12 cellular contexts compared by ENCODE assay signal in the genomic region with DNA sequence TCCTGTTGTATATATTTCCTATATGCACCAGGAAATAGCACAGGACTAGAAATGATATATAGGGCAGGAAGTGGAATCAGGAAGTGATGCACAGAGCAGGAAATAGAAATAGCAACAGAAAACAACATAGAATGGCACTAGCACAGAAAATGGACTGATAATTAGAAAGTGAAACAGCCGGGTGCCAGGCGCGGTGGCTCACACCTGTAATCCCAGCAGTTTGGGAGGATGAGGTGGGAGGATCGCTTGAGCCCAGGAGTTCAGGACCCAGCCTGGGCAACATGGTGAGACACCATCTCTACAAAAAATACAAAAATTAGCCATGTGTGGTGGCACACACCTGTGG. TPM values are rescaled to one million over a fixed set of nuclear protein-coding genes. Genes with fewer than 3 reads are reported as not detected.
DNase-seq lines count a peak whose midpoint lies in the region; ATAC-seq, FAIRE-seq and TF ChIP-seq lines count a peak whose summit lies in the region.
"Had no signal": no experiment of that assay in that cellular context is flagged by ENCODE, and none has a peak within 500 bp of the region (broad histone marks: within the 10 kb centered on the region; RNA-seq: fewer than 3 reads in every experiment).

No MANE protein-coding gene starts in this region.

- POLR2A ChIA-PET in CD8-positive, alpha-beta memory T cell (lab: Charles Lee): interaction anchor here (0.8 to 1.5 kb wide), 2 partner anchors 19 to 27 kb away, joined by 3 to 4 read pairs; no protein-coding TSS in a partner anchor
- POLR2A ChIA-PET in endothelial cell of umbilical vein (lab: Charles Lee): no interaction called here

- H2AFZ ChIP-seq in endothelial cell of umbilical vein (ENCODE audit: low read depth, low read length): no peak overlapping the region

- no peaks in the 10 kb centered on the region for H3K9me3 ChIP-seq in CD8-positive, alpha-beta memory T cell (ENCODE audit: low read length)
- H3K9me3 ChIP-seq in T-helper 17 cell (ENCODE audit: control insufficient read depth, low read length, poor library complexity, severe bottlenecking) (no peaks in the 10 kb centered on the region), endothelial cell of umbilical vein (replicated peaks; ENCODE audit: control insufficient read depth, insufficient read depth, low read length) (no peaks in the 10 kb centered on the region)
- H3K9me3 ChIP-seq: adrenal gland had no signal

- H3K36me3 ChIP-seq in CD8-positive, alpha-beta memory T cell (ENCODE audit: insufficient read depth, low read length): no peaks in the 10 kb centered on the region
- peaks cover 5 to 48% of the 10 kb centered on the region in 2 experiments for H3K36me3 ChIP-seq in endothelial cell of umbilical vein (ENCODE audit: control insufficient read depth in 2 of 2, extremely low read depth in 1 of 2, insufficient read depth in 2 of 2, low read length in 2 of 2)

- peak; percentile 24 for FAIRE-seq in endothelial cell of umbilical vein (lab: Jason Lieb, UNC)

- H3K9me3 Mint-ChIP-seq in CD8-positive, alpha-beta memory T cell: no peaks in the 10 kb centered on the region
- no peaks in the 10 kb centered on the region for H3K9me3 Mint-ChIP-seq in progenitor cell of endocrine pancreas (ENCODE audit: low read depth)
- no peaks in the 10 kb centered on the region for H3K9me3 Mint-ChIP-seq in chondrocyte (ENCODE audit: low read depth)
- H3K9me3 Mint-ChIP-seq: dendritic cell treated with granulocyte-macrophage colony-stimulating factor and Interleukin-4, amounts not matched to agents 40 ng/mL and 50 ng/mL, for 4 days had no signal

- peak overlapping the region; percentile 89 to 99 (median 96) for H3K27ac Mint-ChIP-seq in CD8-positive, alpha-beta memory T cell
- H3K27ac Mint-ChIP-seq in T-helper 17 cell: peak overlapping the region; percentile 99
- H3K27ac Mint-ChIP-seq in progenitor cell of endocrine pancreas: no peak overlapping the region
- no peak overlapping the region for H3K27ac Mint-ChIP-seq in chondrocyte (ENCODE audit: unreplicated experiment)
- H3K27ac Mint-ChIP-seq: dendritic cell treated with granulocyte-macrophage colony-stimulating factor and Interleukin-4, amounts not matched to agents 40 ng/mL and 50 ng/mL, for 4 days had no signal

- peaks cover 28% of the 10 kb centered on the region for H3K4me1 ChIP-seq in CD8-positive, alpha-beta memory T cell (ENCODE audit: insufficient read depth, low read length)
- H3K4me1 ChIP-seq in endothelial cell of umbilical vein (ENCODE audit: control insufficient read depth, extremely low read depth, insufficient read depth, low read length): peaks cover 15% of the 10 kb centered on the region

- ATAC-seq in T-helper 17 cell (peak; percentile 92), HG02642 (IDR thresholded peaks at IDR 0.05; ENCODE audit: poor library complexity, unreplicated experiment) (no peak), GM19324 (IDR thresholded peaks at IDR 0.05; ENCODE audit: low FRiP score, unreplicated experiment) (no peak)

- no peak overlapping the region for H3K4me2 ChIP-seq in endothelial cell of umbilical vein (ENCODE audit: insufficient read depth, low read length)

- H3K4me3 Mint-ChIP-seq in CD8-positive, alpha-beta memory T cell: peak overlapping the region; percentile 37 to 81 (median 55)
- H3K4me3 Mint-ChIP-seq in T-helper 17 cell: peak overlapping the region; percentile 52
- H3K4me3 Mint-ChIP-seq in progenitor cell of endocrine pancreas (ENCODE audit: low read depth): no peak overlapping the region
- no peak overlapping the region for H3K4me3 Mint-ChIP-seq in chondrocyte (ENCODE audit: unreplicated experiment)
- H3K4me3 Mint-ChIP-seq: dendritic cell treated with granulocyte-macrophage colony-stimulating factor and Interleukin-4, amounts not matched to agents 40 ng/mL and 50 ng/mL, for 4 days had no signal

- dilution Hi-C loops in endothelial cell of umbilical vein (cut with MboI; ENCODE audit: extremely low pct_ligation_motif_present, low sequenced_read_pairs): no loop called here

- CTCF ChIA-PET in CD8-positive, alpha-beta memory T cell (lab: Charles Lee): interaction anchor here (1.0 to 14.5 kb wide), 8 partner anchors 9 to 31 kb away, joined by 3 to 119 read pairs (median 4); a partner anchor contains a TSS
- CTCF ChIA-PET in endothelial cell of umbilical vein (lab: Charles Lee): interaction anchor here (0.7 to 2.4 kb wide), 2 partner anchors 16 to 28 kb away, joined by 3 to 18 read pairs; no protein-coding TSS in a partner anchor

- intact Hi-C loops in endothelial cell of umbilical vein (cut with micrococcal nuclease): no loop called here

- H3K27ac ChIP-seq in CD8-positive, alpha-beta memory T cell (ENCODE audit: low read depth, low read length): peak overlapping the region; percentile 41
- no peak overlapping the region for H3K27ac ChIP-seq in endothelial cell of umbilical vein (ENCODE audit: insufficient read depth, low read depth, low read length)

- TF ChIP-seq CTCF in endothelial cell of umbilical vein (IDR thresholded peaks at IDR 0.05; ENCODE audit: extremely low read depth in 1 of 2, insufficient read depth in 1 of 2, low read depth in 1 of 2, low read length in 2 of 2) (no peak), progenitor cell of endocrine pancreas (IDR thresholded peaks at IDR 0.05; ENCODE audit: unreplicated experiment) (no peak), chondrocyte (IDR thresholded peaks at IDR 0.05) (no peak)

- H3K27me3 ChIP-seq in CD8-positive, alpha-beta memory T cell (ENCODE audit: insufficient read depth, low read length, poor library complexity, severe bottlenecking): no peaks in the 10 kb centered on the region
- no peaks in the 10 kb centered on the region for H3K27me3 ChIP-seq in endothelial cell of umbilical vein (ENCODE audit: control insufficient read depth in 2 of 2, insufficient read depth in 2 of 2, low read length in 2 of 2)
- H3K27me3 ChIP-seq: adrenal gland had no signal

- no peaks in the 10 kb centered on the region for H3K9me1 ChIP-seq in endothelial cell of umbilical vein (replicated peaks; ENCODE audit: control insufficient read depth, extremely low read depth, insufficient read depth, low read length)

- no peak overlapping the region for H3K9ac ChIP-seq in endothelial cell of umbilical vein (replicated peaks; ENCODE audit: extremely low read depth, insufficient read depth, low read length)

- H3K4me3 ChIP-seq in CD8-positive, alpha-beta memory T cell (ENCODE audit: low read length): peak overlapping the region; percentile 22
- no peak overlapping the region for H3K4me3 ChIP-seq in endothelial cell of umbilical vein (replicated peaks in 1 of 3; ENCODE audit: insufficient read depth in 1 of 3, low read depth in 1 of 3, low read length in 3 of 3)
- H3K4me3 ChIP-seq: adrenal gland had no signal

- peaks cover 0 to 2% of the 10 kb centered on the region in 2 donors for H3K27me3 Mint-ChIP-seq in CD8-positive, alpha-beta memory T cell
- no peaks in the 10 kb centered on the region for H3K27me3 Mint-ChIP-seq in T-helper 17 cell
- no peaks in the 10 kb centered on the region for H3K27me3 Mint-ChIP-seq in progenitor cell of endocrine pancreas
- no peaks in the 10 kb centered on the region for H3K27me3 Mint-ChIP-seq in chondrocyte (ENCODE audit: low read depth)

- H3K4me1 Mint-ChIP-seq in CD8-positive, alpha-beta memory T cell: peaks cover 25 to 35% (median 28%) of the 10 kb centered on the region in 3 donors
- H3K4me1 Mint-ChIP-seq in T-helper 17 cell (peaks cover 23% of the 10 kb centered on the region), progenitor cell of endocrine pancreas (ENCODE audit: low read depth) (no peaks in the 10 kb centered on the region), chondrocyte (ENCODE audit: low read depth) (no peaks in the 10 kb centered on the region)

- no peaks in the 10 kb centered on the region for H4K20me1 ChIP-seq in endothelial cell of umbilical vein (replicated peaks; ENCODE audit: control insufficient read depth, extremely low read depth, insufficient read depth, low read length)

- H3K36me3 Mint-ChIP-seq in CD8-positive, alpha-beta memory T cell: peaks cover 0 to 7% (median 0%) of the 10 kb centered on the region in 3 donors
- no peaks in the 10 kb centered on the region for H3K36me3 Mint-ChIP-seq in T-helper 17 cell (ENCODE audit: low read depth)
- peaks cover 12% of the 10 kb centered on the region for H3K36me3 Mint-ChIP-seq in progenitor cell of endocrine pancreas (ENCODE audit: insufficient read depth)
- H3K36me3 Mint-ChIP-seq in chondrocyte (ENCODE audit: low read depth): peaks cover 24% of the 10 kb centered on the region

- DNase-seq in AML-193 (lab: John Stamatoyannopoulos, UW) (peak; percentile 12 to 41), T-helper 17 cell (no peak), endothelial cell of umbilical vein (ENCODE audit: low read depth, low spot score) (no peak), progenitor cell of endocrine pancreas (ENCODE audit: low spot score, unreplicated experiment) (no peak), chondrocyte (ENCODE audit: low spot score) (no peak)
- peak in 3 of 5 donors; percentile 44 to 72 (median 64) for DNase-seq in CD8-positive, alpha-beta memory T cell
- DNase-seq: Right ventricle myocardium superior; stimulated activated CD4-positive, alpha-beta T cell treated with anti-CD3 and anti-CD28 coated beads, Interleukin-2, amount 100 ng/mL, for 24 hours had no signal

- TF ChIP-seq POLR2A in endothelial cell of umbilical vein (IDR thresholded peaks at IDR 0.05; ENCODE audit: low read depth, low read length): no peak

- no TSS peak for BruUV-seq in endothelial cell of umbilical vein (replicated peaks; lab: Mats Ljungman, UMichigan)

- no peaks in the 10 kb centered on the region for H3K79me2 ChIP-seq in endothelial cell of umbilical vein (ENCODE audit: control insufficient read depth, insufficient read depth, low read length)

RNA-seq across cellular contexts. Expression of a gene that starts 10.0 kb away (rescaled TPM):
- total RNA-seq in CD8-positive, alpha-beta memory T cell: 10 to 100 TPM; 23.4 TPM
- 7.5 TPM for polyA plus RNA-seq in CD8-positive, alpha-beta memory T cell
- total RNA-seq in T-helper 17 cell (100 to 1,000 TPM; 139 to 169 TPM), endothelial cell of umbilical vein (12.6 and 13.1 TPM in 2 replicates), progenitor cell of endocrine pancreas (5.3 and 5.7 TPM in 2 replicates), chondrocyte (3.5 to 4.5 TPM (median 3.5 TPM) in 3 replicates)
- polyA plus RNA-seq in endothelial cell of umbilical vein: 6.7 and 8.2 TPM in 2 replicates
- 4.0 and 5.0 TPM in 2 replicates for polyA plus RNA-seq in endothelial cell of umbilical vein (2011; cell fraction: cytosol; rRNA removed)
- polyA plus RNA-seq in endothelial cell of umbilical vein (2011; cell fraction: nucleus; rRNA removed): 20.8 and 21.9 TPM in 2 replicates
- 6.5 and 8.8 TPM in 2 replicates for polyA plus RNA-seq in endothelial cell of umbilical vein (2012)
- polyA minus RNA-seq in endothelial cell of umbilical vein: 6.7 and 6.8 TPM in 2 replicates
- polyA minus RNA-seq in endothelial cell of umbilical vein (2011; cell fraction: cytosol; rRNA and poly(A)+ RNA removed): 8.7 TPM
- 9.9 and 12.0 TPM in 2 replicates for polyA minus RNA-seq in endothelial cell of umbilical vein (2011; cell fraction: nucleus; rRNA and poly(A)+ RNA removed)

RNA-seq across cellular contexts. Expression of a gene that starts 58.2 kb away (rescaled TPM):
- not detected for total RNA-seq in CD8-positive, alpha-beta memory T cell
- polyA plus RNA-seq in CD8-positive, alpha-beta memory T cell: not detected
- under 1 TPM in 1 of 2 donors, not detected in 1; 0.17 TPM for total RNA-seq in T-helper 17 cell
- 80.6 and 89.9 TPM in 2 replicates for total RNA-seq in endothelial cell of umbilical vein
- polyA plus RNA-seq in endothelial cell of umbilical vein: 74.9 and 94.3 TPM in 2 replicates
- polyA plus RNA-seq in endothelial cell of umbilical vein (2011; cell fraction: cytosol; rRNA removed): 26.1 and 38.1 TPM in 2 replicates
- polyA plus RNA-seq in endothelial cell of umbilical vein (2011; cell fraction: nucleus; rRNA removed): 278 and 342 TPM in 2 replicates
- 32.1 and 52.1 TPM in 2 replicates for polyA plus RNA-seq in endothelial cell of umbilical vein (2012)
- 123 and 158 TPM in 2 replicates for polyA minus RNA-seq in endothelial cell of umbilical vein
- 22.0 TPM for polyA minus RNA-seq in endothelial cell of umbilical vein (2011; cell fraction: cytosol; rRNA and poly(A)+ RNA removed)
- 126 and 169 TPM in 2 replicates for polyA minus RNA-seq in endothelial cell of umbilical vein (2011; cell fraction: nucleus; rRNA and poly(A)+ RNA removed)
- total RNA-seq in progenitor cell of endocrine pancreas: 71.4 and 77.0 TPM in 2 replicates
- 82.4 to 114 TPM (median 113 TPM) in 3 replicates for total RNA-seq in chondrocyte

Comparison
In these comparisons a context has a peak if more than half of its experiments do, and no peak if none do; other contexts are left out.
1. DNase-seq: peak in AML-193 (2 of 2) and CD8-positive, alpha-beta memory T cell (3 of 5); none in T-helper 17 cell (0 of 3), endothelial cell of umbilical vein (single experiment), progenitor cell of endocrine pancreas (single experiment) and chondrocyte (single experiment).
2. H3K27ac Mint-ChIP-seq: peak in CD8-positive, alpha-beta memory T cell (8 of 8) and T-helper 17 cell (single experiment); none in progenitor cell of endocrine pancreas (single experiment) and chondrocyte (single experiment).
3. H3K4me3 Mint-ChIP-seq: peak in CD8-positive, alpha-beta memory T cell (7 of 7) and T-helper 17 cell (single experiment); none in progenitor cell of endocrine pancreas (single experiment) and chondrocyte (single experiment).
4. RNA of a gene that starts 58.2 kb away (total RNA-seq): 82.4 to 114 TPM in chondrocyte, 80.6 to 89.9 TPM in endothelial cell of umbilical vein and 71.4 to 77.0 TPM in progenitor cell of endocrine pancreas; 0.17 TPM in T-helper 17 cell and not detected in CD8-positive, alpha-beta memory T cell; every median in the first group is over 10 times any median in the second.